Comparison of ENCODE assay signal across 7 cellular contexts in the genomic region with DNA sequence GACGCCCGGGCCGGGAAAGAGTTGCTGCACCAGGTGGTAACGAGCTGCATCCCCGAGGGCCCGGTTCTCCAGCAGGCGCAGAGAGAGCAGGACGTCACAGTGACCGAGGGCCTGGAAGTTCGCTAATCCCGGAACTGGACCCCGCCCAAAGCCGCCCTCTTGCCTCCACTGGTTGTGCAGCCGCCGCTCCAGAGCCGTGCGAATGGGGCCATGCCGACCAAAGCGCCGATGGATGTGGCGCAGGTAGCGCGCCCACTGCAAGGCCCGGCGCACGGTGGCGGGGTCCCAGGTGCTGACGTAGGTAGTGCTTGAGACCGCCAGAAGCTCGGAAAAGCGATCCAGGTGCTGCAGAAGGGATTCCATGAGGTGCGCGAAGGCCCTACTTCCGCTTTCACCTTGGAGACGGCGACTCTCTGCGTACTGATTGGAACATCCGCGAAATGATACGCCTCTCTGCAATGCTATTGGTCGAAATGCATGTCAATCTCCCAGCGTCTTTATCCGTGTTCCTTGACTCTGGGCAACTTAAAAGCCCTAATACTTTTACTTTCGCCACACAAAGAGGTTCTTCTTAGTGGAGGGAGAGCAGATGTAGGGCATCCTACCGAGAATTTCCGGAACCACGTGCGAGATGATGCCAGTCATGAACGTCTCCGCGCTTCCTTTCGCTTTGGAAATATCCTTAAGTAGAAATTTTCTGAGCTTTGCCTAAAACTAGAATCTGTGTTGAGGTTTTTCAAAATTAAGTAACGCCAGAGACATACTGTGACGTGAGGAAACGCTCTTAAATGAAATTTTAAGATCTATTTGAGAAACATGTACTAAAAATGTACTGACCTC.
DNase-seq lines count a peak whose midpoint lies in the region; ATAC-seq, FAIRE-seq and TF ChIP-seq lines count a peak whose summit lies in the region.

A gene with protein sequence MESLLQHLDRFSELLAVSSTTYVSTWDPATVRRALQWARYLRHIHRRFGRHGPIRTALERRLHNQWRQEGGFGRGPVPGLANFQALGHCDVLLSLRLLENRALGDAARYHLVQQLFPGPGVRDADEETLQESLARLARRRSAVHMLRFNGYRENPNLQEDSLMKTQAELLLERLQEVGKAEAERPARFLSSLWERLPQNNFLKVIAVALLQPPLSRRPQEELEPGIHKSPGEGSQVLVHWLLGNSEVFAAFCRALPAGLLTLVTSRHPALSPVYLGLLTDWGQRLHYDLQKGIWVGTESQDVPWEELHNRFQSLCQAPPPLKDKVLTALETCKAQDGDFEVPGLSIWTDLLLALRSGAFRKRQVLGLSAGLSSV (minus strand): TSS at position 376 of the 840 bp plus-strand sequence. CDS start 13 bp downstream, at position 363.

- peak; percentile 96 for ATAC-seq in HG02981 (IDR thresholded peaks at IDR 0.05; ENCODE audit: unreplicated experiment)

- in situ Hi-C loops in astrocyte of the cerebellum (cut with HindIII; ENCODE audit: low sequenced_read_pairs): no loop called here

- peak; percentile 75 for DNase-seq in GM18507 (ENCODE audit: extremely low spot score, insufficient read length, low read depth)
- DNase-seq in NCI-H2029 treated with DMSO at 0.1 percent for 48 hours (lab: John Stamatoyannopoulos, UW): peak; percentile 90
- peak; percentile 86 for DNase-seq in T-helper 9 cell
- peak; percentile 99 for DNase-seq in astrocyte of the cerebellum (ENCODE audit: low read depth)
- peak; percentile 93 to 95 for DNase-seq in hippocampal formation (lab: John Stamatoyannopoulos, UW)
- DNase-seq in retina: peak; percentile 99

- no peak for TF ChIP-seq CTCF in astrocyte of the cerebellum (IDR thresholded peaks at IDR 0.05; ENCODE audit: low read depth, low read length, missing control alignments)

- FAIRE-seq in GM18507 (lab: Jason Lieb, UNC): peak; percentile 99

- peak within 1 kb of the TSS; percentile 95 for H3K4me3 ChIP-seq in astrocyte of the cerebellum (ENCODE audit: low read depth, low read length)

Comparison
In these comparisons a context has a peak if more than half of its experiments do, and no peak if none do; other contexts are left out.
1. Peak in every context shown above with its lines: DNase-seq, ATAC-seq and H3K4me3 ChIP-seq.